In the genomic region with DNA sequence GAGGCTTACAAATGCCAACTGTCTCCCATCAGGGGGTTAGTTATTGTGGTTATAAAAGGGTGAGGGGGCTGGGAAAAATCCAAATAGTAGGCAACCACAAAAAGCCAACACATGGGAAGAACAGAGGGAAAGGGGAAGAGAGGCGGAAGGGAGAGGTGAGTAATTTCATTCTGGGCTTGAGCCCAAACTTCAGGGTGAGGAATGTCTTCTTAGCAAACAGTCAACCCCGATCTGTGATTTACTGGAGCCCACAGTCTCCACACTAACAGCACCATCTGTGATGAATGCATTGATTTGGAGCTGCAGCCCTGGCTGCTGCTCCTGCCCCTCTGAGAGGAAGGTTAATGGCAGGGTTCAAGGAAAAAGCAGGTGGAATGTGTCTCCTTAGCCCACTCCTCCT, we compare ENCODE assay signal across 28 cellular contexts.
A peak's percentile ranks its signal among the peaks of the same experiment; 100 is the strongest.
DNase-seq lines count a peak whose midpoint lies in the region; ATAC-seq, FAIRE-seq and TF ChIP-seq lines count a peak whose summit lies in the region.
"Had no signal": no experiment of that assay in that cellular context is flagged by ENCODE, and none has a peak within 500 bp of the region (broad histone marks: within the 10 kb centered on the region; RNA-seq: fewer than 3 reads in every experiment).

No MANE protein-coding gene starts in this region.

- 38% methylated on average over 2 of the region's 2 CpGs for WGBS in esophagus muscularis mucosa

- intact Hi-C loops in esophagus muscularis mucosa (cut with DNase I): no loop called here

- no peak for TF ChIP-seq POLR2A in esophagus muscularis mucosa (IDR thresholded peaks at IDR 0.05; ENCODE audit: low read depth)

- H3K36me3 ChIP-seq in bronchial epithelial cell (ENCODE audit: control insufficient read depth, insufficient read depth, low read length) (no peaks in the 10 kb centered on the region), esophagus muscularis mucosa (no peaks in the 10 kb centered on the region)
- H3K36me3 ChIP-seq: cardiac muscle cell, upper lobe of right lung had no signal

- ATAC-seq in GM19455 (IDR thresholded peaks at IDR 0.05; ENCODE audit: unreplicated experiment): no peak
- ATAC-seq in GM21526 (IDR thresholded peaks at IDR 0.05; ENCODE audit: low FRiP score, unreplicated experiment): no peak
- ATAC-seq: activated CD8-positive, alpha-beta T cell treated with anti-CD3 and anti-CD28 coated beads, Interleukin-2, amount 10 ng/mL, durations not matched to agents 7 days and 5 days; psoas muscle; upper lobe of right lung had no signal

- H3K27ac ChIP-seq in esophagus muscularis mucosa (replicated peaks in 1 of 4): no peak overlapping the region
- H3K27ac ChIP-seq: cardiac muscle cell, psoas muscle, RWPE1, upper lobe of right lung had no signal

- no peak for TF ChIP-seq CTCF in bronchial epithelial cell (IDR thresholded peaks at IDR 0.05; ENCODE audit: insufficient read depth, low read length, severe bottlenecking)
- no peak for TF ChIP-seq CTCF in esophagus muscularis mucosa (IDR thresholded peaks at IDR 0.05)

- DNase-seq in COLO829 (ENCODE audit: low spot score) (peak; percentile 10), HCEC 1CT (peak; percentile 1), bronchial epithelial cell (ENCODE audit: low read depth) (peak; percentile 61), non-pigmented ciliary epithelial cell (ENCODE audit: low read depth) (peak; percentile 1), midbrain (lab: John Stamatoyannopoulos, UW) (no peak), esophagus muscularis mucosa (ENCODE audit: extremely low spot score) (no peak)
- DNase-seq: activated CD4-positive, CD25-positive, alpha-beta regulatory T cell treated with anti-CD3 and anti-CD28 coated beads, Interleukin-2, amount 50 U/mL, for 72 hours; activated CD8-positive, alpha-beta T cell treated with anti-CD3 and anti-CD28 coated beads, Interleukin-2, amount 10 ng/mL, durations not matched to agents 7 days and 5 days; Calu3; glutamatergic neuron; GOT3; Kasumi-1; kidney glomerular epithelial cell; mammary epithelial cell; NCI-H1092; NCI-H187; NCI-H526; psoas muscle; small intestine; stimulated activated CD4-positive, alpha-beta T cell treated with anti-CD3 and anti-CD28 coated beads, Interleukin-1b, Interleukin-23, amount 100 ng/mL, for 48 hours; upper lobe of right lung had no signal

- H3K4me3 ChIP-seq in bronchial epithelial cell (ENCODE audit: low read depth, low read length) (no peak overlapping the region), esophagus muscularis mucosa (no peak overlapping the region)
- H3K4me3 ChIP-seq: cardiac muscle cell, psoas muscle, upper lobe of right lung had no signal

- no peaks in the 10 kb centered on the region for H3K4me1 ChIP-seq in esophagus muscularis mucosa
- H3K4me1 ChIP-seq: psoas muscle, upper lobe of right lung had no signal

- no peak for TF ChIP-seq EP300 in esophagus muscularis mucosa (IDR thresholded peaks at IDR 0.05)

- FAIRE-seq in bronchial epithelial cell (lab: Jason Lieb, UNC): peak; percentile 77
- FAIRE-seq: endometrium, G401.6, GM18507, small intestine had no signal

- no peaks in the 10 kb centered on the region for H3K9me3 ChIP-seq in esophagus muscularis mucosa
- H3K9me3 ChIP-seq: psoas muscle, upper lobe of right lung had no signal

- no peaks in the 10 kb centered on the region for H3K27me3 ChIP-seq in bronchial epithelial cell (ENCODE audit: control insufficient read depth, insufficient read depth, low read length)
- H3K27me3 ChIP-seq in esophagus muscularis mucosa: no peaks in the 10 kb centered on the region
- H3K27me3 ChIP-seq: cardiac muscle cell, upper lobe of right lung had no signal

Comparison
In these comparisons a context has a peak if more than half of its experiments do, and no peak if none do; other contexts are left out.
1. DNase-seq: peak in COLO829 (single experiment), HCEC 1CT (single experiment), bronchial epithelial cell (single experiment) and non-pigmented ciliary epithelial cell (single experiment); none in midbrain (single experiment) and esophagus muscularis mucosa (single experiment).